Comparison of ENCODE assay signal across 7 cellular contexts in the genomic region with DNA sequence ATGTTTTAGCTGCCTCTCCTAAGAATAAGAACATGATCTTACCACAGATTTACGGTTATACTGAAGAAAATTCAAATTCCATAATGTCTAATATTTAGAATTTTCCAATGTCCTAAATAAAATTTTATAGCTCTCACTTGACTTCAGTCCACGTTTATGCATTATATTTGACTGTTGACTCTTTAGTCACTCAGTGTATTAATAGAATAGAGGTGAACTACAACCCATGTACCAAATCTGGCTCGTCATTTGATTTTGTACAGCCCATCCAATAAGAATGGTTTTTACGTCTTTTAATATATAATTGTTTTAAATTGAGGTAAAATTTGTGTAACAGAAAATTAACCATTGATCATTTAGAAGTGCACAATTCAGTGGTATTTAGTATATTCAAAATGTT.
"Had no signal": no experiment of that assay in that cellular context is flagged by ENCODE, and none has a peak within 500 bp of the region (broad histone marks: within the 10 kb centered on the region; RNA-seq: fewer than 3 reads in every experiment).

No MANE protein-coding gene starts in this region.

- ATAC-seq: HCT116 had no signal

- H3K9ac ChIP-seq: GM23248 had no signal

- H3K27ac Mint-ChIP-seq: HFFc6 had no signal

- H3K4me3 ChIP-seq: GM23248, HAP-1 had no signal

- H3K27ac ChIP-seq: GM23248 had no signal

- H3K9me3 ChIP-seq: HAP-1 had no signal

- H3K9me3 Mint-ChIP-seq: HFFc6 had no signal

- H2AFZ ChIP-seq: GM23248 had no signal

- H3K4me3 Mint-ChIP-seq: HFFc6 had no signal

- DNase-seq: GM23248, GOT3, H7, HFFc6, IMR-90 had no signal
